35 cellular contexts compared by ENCODE assay signal in the genomic region with DNA sequence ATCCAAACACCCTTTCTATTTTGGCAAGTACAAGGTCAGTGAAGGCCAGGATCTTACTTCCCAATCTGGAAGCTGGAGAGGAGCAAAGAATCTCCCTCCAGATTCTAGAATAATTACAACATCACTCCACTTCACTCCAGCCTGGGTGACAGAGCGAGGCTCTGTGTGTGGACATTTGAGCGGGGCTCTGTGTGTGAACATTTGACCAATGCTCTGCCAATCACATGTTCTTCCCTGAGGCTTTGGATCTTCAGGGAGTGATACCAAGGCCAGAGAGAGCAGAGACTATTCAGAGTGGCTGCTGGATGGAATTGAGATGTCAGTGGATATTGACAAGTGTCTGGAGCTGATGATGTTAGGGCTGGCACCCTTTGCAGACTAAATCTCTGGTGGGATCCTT. TPM values are rescaled to one million over a fixed set of nuclear protein-coding genes. Genes with fewer than 3 reads are reported as not detected.
"Had no signal": no experiment of that assay in that cellular context is flagged by ENCODE, and none has a peak within 500 bp of the region (broad histone marks: within the 10 kb centered on the region; RNA-seq: fewer than 3 reads in every experiment).

No MANE protein-coding gene starts in this region.

- H3K27me3 ChIP-seq: adrenal gland, body of pancreas, cardiac muscle cell, colonic mucosa, dorsolateral prefrontal cortex, esophagus muscularis mucosa, foreskin keratinocyte, gastroesophageal sphincter had no signal

- DNase-seq: activated B cell treated with CpG ODN at 0.5 μM for 24 hours; activated CD4-positive, alpha-beta T cell treated with anti-CD3 and anti-CD28 coated beads for 48 hours; activated CD4-positive, alpha-beta T cell treated with anti-CD3 and anti-CD28 coated beads, Interleukin-2, amount 50 U/mL, for 1 hour; activated CD4-positive, alpha-beta T cell treated with anti-CD3 and anti-CD28 coated beads, Interleukin-2, amount 50 U/mL, for 48 hours; activated CD8-positive, alpha-beta memory T cell treated with anti-CD3 and anti-CD28 coated beads for 24 hours; activated CD8-positive, alpha-beta T cell treated with anti-CD3 and anti-CD28 coated beads for 36 hours; activated effector memory CD4-positive, alpha-beta T cell treated with anti-CD3 and anti-CD28 coated beads, Interleukin-2, amount 50 U/mL, for 16 hours; activated naive CD4-positive, alpha-beta T cell treated with anti-CD3 and anti-CD28 coated beads for 36 hours; activated naive CD8-positive, alpha-beta T cell treated with anti-CD3 and anti-CD28 coated beads for 36 hours; activated naive CD8-positive, alpha-beta T cell treated with anti-CD3 and anti-CD28 coated beads, Interleukin-2, amount 50 U/mL, for 24 hours; activated T-cell treated with anti-CD3 and anti-CD28 coated beads, Interleukin-2, amount 50 U/mL, for 1 hour; activated T-cell treated with anti-CD3 and anti-CD28 coated beads, Interleukin-2, amount 50 U/mL, for 48 hours; adrenal gland; amygdala; aorta; body of pancreas; central memory CD4-positive, alpha-beta T cell; cerebellar nuclear complex; colonic mucosa; dorsolateral prefrontal cortex; effector memory CD4-positive, alpha-beta T cell; endodermal cell; erythroblast; foreskin keratinocyte; heart right ventricle; T-helper 1 cell; T-helper 17 cell; T1000; WERI-Rb-1 had no signal

- H3K36me3 ChIP-seq: adrenal gland, cardiac muscle cell, colonic mucosa, esophagus muscularis mucosa, gastroesophageal sphincter, heart right ventricle, WERI-Rb-1 had no signal

- H3K9me3 ChIP-seq: adrenal gland, body of pancreas, colonic mucosa, esophagus muscularis mucosa, gastroesophageal sphincter, heart right ventricle had no signal

- H3K4me3 ChIP-seq: adrenal gland, body of pancreas, cardiac muscle cell, colonic mucosa, dorsolateral prefrontal cortex, esophagus muscularis mucosa, gastroesophageal sphincter, heart right ventricle had no signal

- H3K4me1 ChIP-seq: adrenal gland, body of pancreas, colonic mucosa, esophagus muscularis mucosa, foreskin keratinocyte, gastroesophageal sphincter, heart right ventricle had no signal

- ATAC-seq: activated CD4-positive, CD25-positive, alpha-beta regulatory T cell treated with anti-CD3 and anti-CD28 coated beads, Interleukin-2, amount 50 U/mL, for 24 hours; activated CD8-positive, alpha-beta T cell treated with anti-CD3 and anti-CD28 coated beads for 36 hours; activated naive CD8-positive, alpha-beta T cell treated with anti-CD3 and anti-CD28 coated beads, Interleukin-2, amount 50 U/mL, for 24 hours; body of pancreas; foreskin keratinocyte; gastroesophageal sphincter; heart right ventricle; T-helper 17 cell had no signal

- H3K27ac ChIP-seq: adrenal gland, body of pancreas, cardiac muscle cell, colonic mucosa, dorsolateral prefrontal cortex, esophagus muscularis mucosa, foreskin keratinocyte, gastroesophageal sphincter, heart right ventricle, WERI-Rb-1 had no signal

RNA-seq across cellular contexts. Expression of a gene that starts 24.7 kb away (rescaled TPM):
- total RNA-seq: activated B cell treated with CpG ODN at 0.5 μM for 24 hours; activated CD8-positive, alpha-beta T cell treated with anti-CD3 and anti-CD28 coated beads for 36 hours; activated naive CD8-positive, alpha-beta T cell treated with anti-CD3 and anti-CD28 coated beads for 36 hours; activated T-helper 1 cell treated with anti-CD3 and anti-CD28 coated beads, Interleukin-12 subunit alpha, Interleukin-12 subunit beta, Interleukin-2, Interleukin-4 antibody, amounts not matched to agents 30 ng/mL and 10 ng/mL and 1 ng/mL, durations not matched to agents 14 hours and 24 hours and 36 hours; activated T-helper 2 cell treated with anti-CD3 and anti-CD28 coated beads, Interferon-gamma antibody, Interleukin-2, Interleukin-4, amounts not matched to agents 10 μg/mL and 5 μg/mL and 100 μg/mL, durations not matched to agents 14 hours and 24 hours and 36 hours; adrenal gland; aorta; body of pancreas; cardiac muscle cell; colonic mucosa; foreskin keratinocyte; gastroesophageal sphincter; T-helper 17 cell had no signal
- polyA plus RNA-seq: foreskin keratinocyte, heart right ventricle had no signal
